Comparison of ENCODE assay signal across 15 cellular contexts in genomic region chr15:25671132-25671531, GRCh38.
A peak's percentile ranks its signal among the peaks of the same experiment; 100 is the strongest.
DNase-seq lines count a peak whose midpoint lies in the region; TF ChIP-seq lines count a peak whose summit lies in the region.
"Had no signal": no experiment of that assay in that cellular context is flagged by ENCODE, and none has a peak within 500 bp of the region (broad histone marks: within the 10 kb centered on the region; RNA-seq: fewer than 3 reads in every experiment).

No MANE protein-coding gene starts in this region.

- H3K27ac ChIP-seq in cardiac muscle cell (peak overlapping the region; percentile 93), vagina (peak overlapping the region; percentile 27), testis (no peak overlapping the region)
- H3K27ac ChIP-seq: suprapubic skin had no signal

- H3K27ac Mint-ChIP-seq in activated naive CD4-positive, alpha-beta T cell treated with anti-CD3 and anti-CD28 coated beads, Interleukin-2, amount 10 ng/mL, durations not matched to agents 7 days and 5 days: no peak overlapping the region
- H3K27ac Mint-ChIP-seq: activated T-helper 1 cell treated with anti-CD3 and anti-CD28 coated beads, Interleukin-12 subunit alpha, Interleukin-12 subunit beta, Interleukin-2, Interleukin-4 antibody, amounts not matched to agents 30 ng/mL and 10 ng/mL and 1 ng/mL, durations not matched to agents 14 hours and 24 hours and 36 hours had no signal

- DNase-seq in cardiac muscle cell (ENCODE audit: low read depth in 1 of 2, low spot score in 1 of 2) (peak in 1 of 2 donors; percentile 72), cardiac septum (ENCODE audit: low spot score) (no peak), fibroblast of the aortic adventitia (ENCODE audit: low read depth) (peak; percentile 46), vagina (ENCODE audit: extremely low spot score in 2 of 2) (no peak), testis (no peak), NCI-H510A (lab: John Stamatoyannopoulos, UW) (no peak)
- DNase-seq in activated naive CD4-positive, alpha-beta T cell treated with anti-CD3 and anti-CD28 coated beads, Interleukin-2, amount 10 ng/mL, durations not matched to agents 7 days and 5 days: no peak
- DNase-seq: amygdala, kidney glomerular epithelial cell, MV-4-11, NCI-H2171 treated with DMSO at 0.1 percent for 48 hours had no signal

- H2AFZ ChIP-seq in neuron (ENCODE audit: low read depth, low read length): peak overlapping the region; percentile 46

- H3K4me3 ChIP-seq in cardiac muscle cell: no peak overlapping the region
- H3K4me3 ChIP-seq in fibroblast of the aortic adventitia (ENCODE audit: low read depth, low read length): no peak overlapping the region
- H3K4me3 ChIP-seq in neuron (ENCODE audit: low read length): peak overlapping the region; percentile 32
- H3K4me3 ChIP-seq in vagina: no peak overlapping the region
- H3K4me3 ChIP-seq in testis: no peak overlapping the region
- H3K4me3 ChIP-seq: suprapubic skin had no signal

- WGBS in testis, 2 donors: 23 to 38% methylated on average over 5 to 6 of the region's 6 CpGs

- H3K4me3 Mint-ChIP-seq in activated naive CD4-positive, alpha-beta T cell treated with anti-CD3 and anti-CD28 coated beads, Interleukin-2, amount 10 ng/mL, durations not matched to agents 7 days and 5 days: no peak overlapping the region
- H3K4me3 Mint-ChIP-seq: activated T-helper 1 cell treated with anti-CD3 and anti-CD28 coated beads, Interleukin-12 subunit alpha, Interleukin-12 subunit beta, Interleukin-2, Interleukin-4 antibody, amounts not matched to agents 30 ng/mL and 10 ng/mL and 1 ng/mL, durations not matched to agents 14 hours and 24 hours and 36 hours had no signal

- H3K4me1 ChIP-seq in cardiac muscle cell (ENCODE audit: low read depth) (peaks cover 21% of the 10 kb centered on the region), neuron (ENCODE audit: insufficient read depth, low read length) (peaks cover 24% of the 10 kb centered on the region), vagina (peaks cover 40% of the 10 kb centered on the region), testis (peaks cover 31% of the 10 kb centered on the region)

- CTCF ChIA-PET in activated naive CD4-positive, alpha-beta T cell treated with anti-CD3 and anti-CD28 coated beads, Interleukin-2, amount 10 ng/mL, durations not matched to agents 7 days and 5 days (lab: Charles Lee): interaction anchor here (1.1 kb wide), 1 partner anchor 263 kb away, joined by 4 read pairs; no protein-coding TSS in a partner anchor

- intact Hi-C loops in cardiac septum (cut with DNase I): loop anchor here (5.0 kb wide), 2 partner anchors 104 to 129 kb away; no protein-coding TSS in a partner anchor
- intact Hi-C loops in vagina (cut with DNase I): no loop called here
- intact Hi-C loops in testis (cut with DNase I; ENCODE audit: low total_unique reads): no loop called here

- TF ChIP-seq POLR2A in vagina (IDR thresholded peaks at IDR 0.05): no peak
- TF ChIP-seq POLR2A in testis (IDR thresholded peaks at IDR 0.05): no peak

- no peaks in the 10 kb centered on the region for H3K36me3 ChIP-seq in cardiac muscle cell
- H3K36me3 ChIP-seq in neuron (ENCODE audit: insufficient read depth, low read length): no peaks in the 10 kb centered on the region
- H3K36me3 ChIP-seq in vagina: no peaks in the 10 kb centered on the region
- no peaks in the 10 kb centered on the region for H3K36me3 ChIP-seq in testis (ENCODE audit: low read depth, missing control alignments)
- H3K36me3 ChIP-seq: suprapubic skin had no signal

- peaks cover 33% of the 10 kb centered on the region for H3K27me3 Mint-ChIP-seq in activated naive CD4-positive, alpha-beta T cell treated with anti-CD3 and anti-CD28 coated beads, Interleukin-2, amount 10 ng/mL, durations not matched to agents 7 days and 5 days

- H3K27me3 ChIP-seq in cardiac muscle cell (no peaks in the 10 kb centered on the region), neuron (ENCODE audit: insufficient read depth, low read length) (no peaks in the 10 kb centered on the region), vagina (no peaks in the 10 kb centered on the region), testis (no peaks in the 10 kb centered on the region)
- H3K27me3 ChIP-seq: suprapubic skin had no signal

- no peaks in the 10 kb centered on the region for H3K9me3 Mint-ChIP-seq in activated naive CD4-positive, alpha-beta T cell treated with anti-CD3 and anti-CD28 coated beads, Interleukin-2, amount 10 ng/mL, durations not matched to agents 7 days and 5 days
- H3K9me3 Mint-ChIP-seq: activated T-helper 1 cell treated with anti-CD3 and anti-CD28 coated beads, Interleukin-12 subunit alpha, Interleukin-12 subunit beta, Interleukin-2, Interleukin-4 antibody, amounts not matched to agents 30 ng/mL and 10 ng/mL and 1 ng/mL, durations not matched to agents 14 hours and 24 hours and 36 hours; neural crest cell had no signal

- H3K36me3 Mint-ChIP-seq in activated naive CD4-positive, alpha-beta T cell treated with anti-CD3 and anti-CD28 coated beads, Interleukin-2, amount 10 ng/mL, durations not matched to agents 7 days and 5 days: no peaks in the 10 kb centered on the region

- no peaks in the 10 kb centered on the region for H3K4me1 Mint-ChIP-seq in activated naive CD4-positive, alpha-beta T cell treated with anti-CD3 and anti-CD28 coated beads, Interleukin-2, amount 10 ng/mL, durations not matched to agents 7 days and 5 days

- TF ChIP-seq CTCF in cardiac muscle cell (IDR thresholded peaks at IDR 0.05; ENCODE audit: low read depth, low read length) (no peak), fibroblast of the aortic adventitia (IDR thresholded peaks at IDR 0.05; ENCODE audit: insufficient read depth, low read length) (no peak), vagina (IDR thresholded peaks at IDR 0.05) (no peak), testis (IDR thresholded peaks at IDR 0.05) (no peak)

- no peaks in the 10 kb centered on the region for H3K9me3 ChIP-seq in cardiac muscle cell (ENCODE audit: low read depth)
- H3K9me3 ChIP-seq in neuron (ENCODE audit: low read length): no peaks in the 10 kb centered on the region
- H3K9me3 ChIP-seq in vagina: no peaks in the 10 kb centered on the region
- no peaks in the 10 kb centered on the region for H3K9me3 ChIP-seq in testis
- H3K9me3 ChIP-seq: suprapubic skin had no signal

Comparison
In these comparisons a context has a peak if more than half of its experiments do, and no peak if none do; other contexts are left out.
1. H3K27ac ChIP-seq: peak in cardiac muscle cell (single experiment) and vagina (single experiment); none in testis (0 of 2).